In the genomic region with DNA sequence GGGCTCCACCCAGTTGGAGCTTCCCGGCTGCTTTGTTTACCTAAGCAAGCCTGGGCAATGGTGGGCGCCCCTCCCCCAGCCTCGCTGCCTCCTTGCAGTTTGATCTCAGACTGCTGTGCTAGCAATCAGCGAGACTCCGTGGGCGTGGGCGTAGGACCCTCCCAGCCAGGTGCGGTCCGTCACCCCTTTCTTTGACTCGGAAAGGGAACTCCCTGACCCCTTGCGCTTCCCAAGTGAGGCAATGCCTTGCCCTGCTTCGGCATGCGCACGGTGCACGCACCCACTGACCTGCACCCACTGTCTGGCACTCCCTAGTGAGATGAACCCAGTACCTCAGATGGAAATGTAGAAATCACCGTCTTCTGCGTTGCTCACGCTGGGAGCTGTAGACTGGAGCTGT, we compare ENCODE assay signal across 1 cellular context.
TF ChIP-seq lines count a peak whose summit lies in the region.

No MANE protein-coding gene starts in this region.

TF ChIP-seq in WTC11, 78 proteins besides CTCF, POLR2A, EP300 and RAD21:
- TF ChIP-seq, protein P1, sequence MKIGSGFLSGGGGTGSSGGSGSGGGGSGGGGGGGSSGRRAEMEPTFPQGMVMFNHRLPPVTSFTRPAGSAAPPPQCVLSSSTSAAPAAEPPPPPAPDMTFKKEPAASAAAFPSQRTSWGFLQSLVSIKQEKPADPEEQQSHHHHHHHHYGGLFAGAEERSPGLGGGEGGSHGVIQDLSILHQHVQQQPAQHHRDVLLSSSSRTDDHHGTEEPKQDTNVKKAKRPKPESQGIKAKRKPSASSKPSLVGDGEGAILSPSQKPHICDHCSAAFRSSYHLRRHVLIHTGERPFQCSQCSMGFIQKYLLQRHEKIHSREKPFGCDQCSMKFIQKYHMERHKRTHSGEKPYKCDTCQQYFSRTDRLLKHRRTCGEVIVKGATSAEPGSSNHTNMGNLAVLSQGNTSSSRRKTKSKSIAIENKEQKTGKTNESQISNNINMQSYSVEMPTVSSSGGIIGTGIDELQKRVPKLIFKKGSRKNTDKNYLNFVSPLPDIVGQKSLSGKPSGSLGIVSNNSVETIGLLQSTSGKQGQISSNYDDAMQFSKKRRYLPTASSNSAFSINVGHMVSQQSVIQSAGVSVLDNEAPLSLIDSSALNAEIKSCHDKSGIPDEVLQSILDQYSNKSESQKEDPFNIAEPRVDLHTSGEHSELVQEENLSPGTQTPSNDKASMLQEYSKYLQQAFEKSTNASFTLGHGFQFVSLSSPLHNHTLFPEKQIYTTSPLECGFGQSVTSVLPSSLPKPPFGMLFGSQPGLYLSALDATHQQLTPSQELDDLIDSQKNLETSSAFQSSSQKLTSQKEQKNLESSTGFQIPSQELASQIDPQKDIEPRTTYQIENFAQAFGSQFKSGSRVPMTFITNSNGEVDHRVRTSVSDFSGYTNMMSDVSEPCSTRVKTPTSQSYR (CRISPR knock-in tag; IDR thresholded peaks at IDR 0.05), result 0 out of 2 replicates have a peak, but pooled peaks have one; percentile 50
- TF ChIP-seq CBFB (CRISPR knock-in tag; IDR thresholded peaks at IDR 0.05; ENCODE audit: low read depth) (0 out of 2 replicates have a peak, but pooled peaks have one; percentile 48), FOXP1 (CRISPR knock-in tag; IDR thresholded peaks at IDR 0.05; ENCODE audit: borderline replicate concordance) (peak; percentile 52; the same call in 1 of the 2 replicates)
